ENCODE assay signal across 27 cellular contexts in genomic region chr2:2507471-2507997, GRCh38.
DNase-seq lines count a peak whose midpoint lies in the region; ATAC-seq, FAIRE-seq and TF ChIP-seq lines count a peak whose summit lies in the region.
"Had no signal": no experiment of that assay in that cellular context is flagged by ENCODE, and none has a peak within 500 bp of the region (broad histone marks: within the 10 kb centered on the region; RNA-seq: fewer than 3 reads in every experiment).

No MANE protein-coding gene starts in this region.

- TF ChIP-seq POLR2A in A549 (IDR thresholded peaks at IDR 0.05; ENCODE audit: low read length) (no peak), esophagus muscularis mucosa (IDR thresholded peaks at IDR 0.05; ENCODE audit: low read depth) (no peak)

- DNase-seq in A549 (ENCODE audit: low read depth in 1 of 2, low spot score in 1 of 2) (no peak), NCI-H2227 (lab: John Stamatoyannopoulos, UW; ENCODE audit: unreplicated experiment) (peak; percentile 54), astrocyte of the hippocampus (ENCODE audit: low read depth, low spot score) (peak; percentile 2), islet precursor cell (peak; percentile 28), psoas muscle (no peak), mesenteric fat pad (ENCODE audit: low spot score) (no peak), LoVo (ENCODE audit: low spot score) (no peak), esophagus muscularis mucosa (ENCODE audit: extremely low spot score) (no peak)
- DNase-seq: activated CD4-positive, alpha-beta T cell treated with anti-CD3 and anti-CD28 coated beads, Interleukin-2, amount 10 ng/mL, durations not matched to agents 24 days and 14 days; activated naive CD8-positive, alpha-beta T cell treated with anti-CD3 and anti-CD28 coated beads, Interleukin-2, amount 50 U/mL, for 24 hours; activated T-cell treated with anti-CD3 and anti-CD28 coated beads, Interleukin-2, amount 50 U/mL, for 4 hours; BE2C; brain microvascular endothelial cell; CD8-positive, alpha-beta memory T cell; colonic mucosa; foreskin melanocyte; GM23248; hippocampal formation; left lung; naive B cell; NCI-H1105 treated with DMSO at 0.1 percent for 48 hours; NCI-H2081 had no signal

- H3K27me3 ChIP-seq in psoas muscle (ENCODE audit: insufficient read depth in 3 of 3, low read length in 2 of 3) (no peaks in the 10 kb centered on the region), esophagus muscularis mucosa (no peaks in the 10 kb centered on the region)
- H3K27me3 ChIP-seq: BE2C, brain microvascular endothelial cell, colonic mucosa, vagina had no signal

- CTCF ChIA-PET in A549 (lab: Yijun Ruan, JAX), result no interaction called here

- TF ChIP-seq EP300 in A549 (IDR thresholded peaks at IDR 0.05) (no peak), esophagus muscularis mucosa (IDR thresholded peaks at IDR 0.05) (no peak)

- 21% methylated on average over 12 of the region's 20 CpGs for WGBS in A549 (ENCODE audit: missing lambda C conversion rate)
- WGBS in psoas muscle, 3 donors, result 58 to 72% (median 59%) methylated on average over 20 of the region's 20 CpGs
- WGBS in esophagus muscularis mucosa, result 85% methylated on average over 9 of the region's 20 CpGs

- intact Hi-C loops in psoas muscle (cut with DNase I), result no loop called here
- intact Hi-C loops in esophagus muscularis mucosa (cut with DNase I), result no loop called here

- H3K4me3 ChIP-seq in A549, result no peak overlapping the region
- H3K4me3 ChIP-seq in psoas muscle, result no peak overlapping the region
- no peak overlapping the region for H3K4me3 ChIP-seq in esophagus muscularis mucosa
- H3K4me3 ChIP-seq: colonic mucosa, GM23248, left lung, skin epidermis, vagina had no signal

- ATAC-seq in A549 (no peak), psoas muscle (no peak)
- ATAC-seq: activated naive CD8-positive, alpha-beta T cell treated with anti-CD3 and anti-CD28 coated beads, Interleukin-2, amount 50 U/mL, for 24 hours; activated T-cell treated with anti-CD3 and anti-CD28 coated beads, Interleukin-2, amount 50 U/mL, for 4 hours; esophagus mucosa; left lung; Right ventricle myocardium inferior had no signal

- TF ChIP-seq CTCF in A549 (IDR thresholded peaks at IDR 0.05), result no peak
- no peak for TF ChIP-seq CTCF in psoas muscle (IDR thresholded peaks at IDR 0.05)
- no peak for TF ChIP-seq CTCF in esophagus muscularis mucosa (IDR thresholded peaks at IDR 0.05)

- H3K4me1 ChIP-seq in A549, result no peaks in the 10 kb centered on the region
- H3K4me1 ChIP-seq in psoas muscle, result no peaks in the 10 kb centered on the region
- no peaks in the 10 kb centered on the region for H3K4me1 ChIP-seq in esophagus muscularis mucosa
- H3K4me1 ChIP-seq: BE2C, colonic mucosa, left lung, vagina had no signal

- H3K9me3 ChIP-seq in A549, result no peaks in the 10 kb centered on the region
- no peaks in the 10 kb centered on the region for H3K9me3 ChIP-seq in psoas muscle
- H3K9me3 ChIP-seq in esophagus muscularis mucosa, result peaks cover 0 to 7% (median 0%) of the 10 kb centered on the region in 4 donors
- H3K9me3 ChIP-seq: BE2C, colonic mucosa, vagina had no signal

- H3K36me3 ChIP-seq in psoas muscle (ENCODE audit: insufficient read depth in 1 of 2, low read depth in 1 of 2) (no peaks in the 10 kb centered on the region), esophagus muscularis mucosa (no peaks in the 10 kb centered on the region)
- H3K36me3 ChIP-seq: BE2C, brain microvascular endothelial cell, colonic mucosa, left lung, vagina had no signal

- no peak overlapping the region for H3K27ac ChIP-seq in A549
- H3K27ac ChIP-seq in psoas muscle, result no peak overlapping the region
- H3K27ac ChIP-seq in esophagus muscularis mucosa (replicated peaks in 1 of 4), result no peak overlapping the region
- H3K27ac ChIP-seq: brain microvascular endothelial cell, colonic mucosa, GM23248, left lung, skin epidermis, vagina, VCaP had no signal

- POLR2A ChIA-PET in A549 (lab: Yijun Ruan, JAX), result no interaction called here

- FAIRE-seq in A549 (lab: Jason Lieb, UNC), result no peak

- H3K4me2 ChIP-seq in A549, result no peak overlapping the region

- TF ChIP-seq RAD21 in A549 (conservative IDR thresholded peaks at IDR 0.05 in 1 of 2, IDR thresholded peaks at IDR 0.05 in 1 of 2), result no peak

TF ChIP-seq in A549, 52 proteins besides CTCF, POLR2A, EP300 and RAD21:
- TF ChIP-seq MAFK (IDR thresholded peaks at IDR 0.05; ENCODE audit: partially characterized antibody) (peak; percentile 67), EHMT2 (IDR thresholded peaks at IDR 0.05; ENCODE audit: low read depth) (no peak), FOSL2 (IDR thresholded peaks at IDR 0.05) (no peak), FOSL2 (CRISPR knock-in tag; IDR thresholded peaks at IDR 0.05) (no peak)
TF ChIP-seq in A549: peak in this region for 1.

Comparison
In these comparisons a context has a peak if more than half of its experiments do, and no peak if none do; other contexts are left out.
1. DNase-seq: peak in NCI-H2227 (single experiment), astrocyte of the hippocampus (single experiment) and islet precursor cell (single experiment); none in A549 (0 of 2), psoas muscle (0 of 2), mesenteric fat pad (single experiment), LoVo (single experiment) and esophagus muscularis mucosa (single experiment).